15 cellular contexts compared by ENCODE assay signal in genomic region chr12:104122298-104122697, GRCh38. TPM values are rescaled to one million over a fixed set of nuclear protein-coding genes. Genes with fewer than 3 reads are reported as not detected.
DNase-seq lines count a peak whose midpoint lies in the region; ATAC-seq and TF ChIP-seq lines count a peak whose summit lies in the region.
"Had no signal": no experiment of that assay in that cellular context is flagged by ENCODE, and none has a peak within 500 bp of the region (broad histone marks: within the 10 kb centered on the region; RNA-seq: fewer than 3 reads in every experiment).

No MANE protein-coding gene starts in this region.

- H2BK120ac ChIP-seq in IMR-90 (ENCODE audit: low read depth, low read length): peak overlapping the region; percentile 70

- H3K18ac ChIP-seq in IMR-90 (ENCODE audit: low read depth, low read length): 0 out of 2 replicates have a peak overlapping the region, but pooled peaks have one; percentile 28

- H4K5ac ChIP-seq in IMR-90 (ENCODE audit: low read depth, low read length): peak overlapping the region; percentile 73; the same call in 1 of the 2 replicates

- peak overlapping the region; percentile 72 for H3K23ac ChIP-seq in IMR-90 (ENCODE audit: low read depth, low read length)

- TF ChIP-seq POLR2A in IMR-90 (IDR thresholded peaks at IDR 0.05; ENCODE audit: low read depth, low read length): no peak

- peaks cover 3 to 30% of the 10 kb centered on the region in 2 experiments; a peak in 3 of 4 replicates for H3K79me1 ChIP-seq in IMR-90 (ENCODE audit: low read depth in 1 of 2, low read length in 2 of 2)

- H3K4me1 ChIP-seq in GM23248 (ENCODE audit: insufficient read depth): peaks cover 35% of the 10 kb centered on the region
- peaks cover 6% of the 10 kb centered on the region for H3K4me1 ChIP-seq in IMR-90 (ENCODE audit: control insufficient read depth, insufficient read depth, low read length)
- no peaks in the 10 kb centered on the region for H3K4me1 ChIP-seq in endodermal cell (ENCODE audit: control insufficient read depth, insufficient read depth, low read length)
- H3K4me1 ChIP-seq in neural progenitor cell: no peaks in the 10 kb centered on the region

- peak overlapping the region; percentile 77 for H3K4ac ChIP-seq in IMR-90 (ENCODE audit: low read depth, low read length)

- in situ Hi-C loops in GM23248 (cut with MboI): no loop called here
- in situ Hi-C loops in IMR-90 (cut with MboI; ENCODE audit: low sequenced_read_pairs): no loop called here

- H2AK5ac ChIP-seq in IMR-90 (ENCODE audit: low read depth, low read length): peak overlapping the region; percentile 81; the same call in 1 of the 2 replicates

- POLR2A ChIA-PET in IMR-90 (lab: Charles Lee; ENCODE audit: unreplicated experiment) (no interaction called here), T-cell (lab: Charles Lee) (no interaction called here)

- H3K79me2 ChIP-seq in GM23248 (ENCODE audit: insufficient read depth) (peaks cover 37% of the 10 kb centered on the region), neural progenitor cell (ENCODE audit: low read depth) (no peaks in the 10 kb centered on the region)

- H3K4me1 Mint-ChIP-seq in endodermal cell (no peaks in the 10 kb centered on the region), neural progenitor cell (no peaks in the 10 kb centered on the region), T-cell (peaks cover 0 to 6% (median 2%) of the 10 kb centered on the region in 3 donors)

- WGBS in GM23248 (ENCODE audit: low coverage in 1 of 2, low lambda C conversion rate in 2 of 2, missing lambda C conversion rate in 2 of 2), 2 experiments: 96 to 98% methylated on average over 9 of the region's 9 CpGs
- 87% methylated on average over 5 of the region's 9 CpGs; no CpG with 5 or more reads in 1 of the 2 experiments for WGBS in IMR-90 (ENCODE audit: extremely low coverage in 2 of 2, insufficient read length in 1 of 2), 2 experiments
- WGBS in endodermal cell (ENCODE audit: insufficient coverage in 1 of 2, insufficient read length in 1 of 2), 2 experiments: 90 to 91% methylated on average over 8 to 9 of the region's 9 CpGs

- no TSS peak for BruUV-seq in IMR-90 (replicated peaks; lab: Mats Ljungman, UMichigan)

- H2BK20ac ChIP-seq in IMR-90 (ENCODE audit: low read depth, low read length): peak overlapping the region; percentile 79

- peak overlapping the region; percentile 27 for H3K14ac ChIP-seq in IMR-90 (replicated peaks; ENCODE audit: low read depth, low read length)

- H3K27ac Mint-ChIP-seq in endodermal cell (no peak overlapping the region), neural progenitor cell (no peak overlapping the region), T-cell (no peak overlapping the region)
- H3K27ac Mint-ChIP-seq: CD4-positive, alpha-beta T cell had no signal

- no peaks in the 10 kb centered on the region for H3K9me3 Mint-ChIP-seq in endodermal cell
- no peaks in the 10 kb centered on the region for H3K9me3 Mint-ChIP-seq in neural progenitor cell
- H3K9me3 Mint-ChIP-seq in T-cell: no peaks in the 10 kb centered on the region
- H3K9me3 Mint-ChIP-seq: CD4-positive, alpha-beta T cell had no signal

- H3K4me3 ChIP-seq in GM23248 (no peak overlapping the region), IMR-90 (ENCODE audit: insufficient read depth, low read depth, low read length) (no peak overlapping the region), endodermal cell (ENCODE audit: low read length) (no peak overlapping the region), neural progenitor cell (no peak overlapping the region)

- H2AFZ ChIP-seq in GM23248 (no peak overlapping the region), IMR-90 (replicated peaks; ENCODE audit: low read length, poor library complexity) (no peak overlapping the region), neural progenitor cell (replicated peaks) (no peak overlapping the region)

- DNase-seq in GM23248: no peak
- DNase-seq in IMR-90: no peak
- peak; percentile 56 for DNase-seq in endodermal cell
- peak; percentile 15 for DNase-seq in neural progenitor cell (ENCODE audit: low spot score)
- DNase-seq in T-cell: no peak
- DNase-seq: AML-193; Caco-2; CD4-positive, alpha-beta T cell; GF-D8; HCEC 1CT had no signal

- peak overlapping the region in 1 of 2 experiments; percentile 71; a peak in 2 of 4 replicates for H4K8ac ChIP-seq in IMR-90 (ENCODE audit: low read depth in 2 of 2, low read length in 2 of 2)

- no peaks in the 10 kb centered on the region for H3K9me2 ChIP-seq in GM23248 (ENCODE audit: insufficient read depth)

- peaks cover 67% of the 10 kb centered on the region for H3K36me3 Mint-ChIP-seq in endodermal cell (ENCODE audit: low read depth)
- H3K36me3 Mint-ChIP-seq in neural progenitor cell: peaks cover 28% of the 10 kb centered on the region
- peaks cover 47% of the 10 kb centered on the region for H3K36me3 Mint-ChIP-seq in T-cell

- peaks cover 55% of the 10 kb centered on the region for H3K36me3 ChIP-seq in GM23248 (ENCODE audit: low read depth)
- peaks cover 23% of the 10 kb centered on the region for H3K36me3 ChIP-seq in IMR-90 (ENCODE audit: control insufficient read depth, insufficient read depth, low read length)
- H3K36me3 ChIP-seq in endodermal cell (ENCODE audit: control insufficient read depth, insufficient read depth, low read length): peaks cover 76% of the 10 kb centered on the region
- H3K36me3 ChIP-seq in neural progenitor cell: peaks cover 58% of the 10 kb centered on the region

- H4K20me1 ChIP-seq in GM23248 (ENCODE audit: insufficient read depth): no peaks in the 10 kb centered on the region
- H4K20me1 ChIP-seq in IMR-90 (ENCODE audit: insufficient read depth, low read length): no peaks in the 10 kb centered on the region
- peaks cover 10% of the 10 kb centered on the region for H4K20me1 ChIP-seq in neural progenitor cell (ENCODE audit: low read depth)

- no peak for TF ChIP-seq CTCF in IMR-90 (conservative IDR thresholded peaks at IDR 0.05; ENCODE audit: low read depth, low read length)
- TF ChIP-seq CTCF in endodermal cell (conservative IDR thresholded peaks at IDR 0.05): no peak
- TF ChIP-seq CTCF in neural progenitor cell (IDR thresholded peaks at IDR 0.05): no peak

- peak overlapping the region; percentile 74; the same call in 1 of the 3 replicates for H2BK15ac ChIP-seq in IMR-90 (ENCODE audit: low read depth, low read length)

- H3K27me3 ChIP-seq in GM23248 (replicated peaks; ENCODE audit: insufficient read depth) (no peaks in the 10 kb centered on the region), IMR-90 (ENCODE audit: control insufficient read depth, insufficient read depth, low read length) (no peaks in the 10 kb centered on the region), endodermal cell (ENCODE audit: control insufficient read depth, insufficient read depth, low read length, poor library complexity, severe bottlenecking) (no peaks in the 10 kb centered on the region), neural progenitor cell (no peaks in the 10 kb centered on the region)

- peaks cover 3% of the 10 kb centered on the region; the same call in 1 of the 2 replicates for H3K9me1 ChIP-seq in IMR-90 (ENCODE audit: insufficient read depth, low read length)

- ATAC-seq in IMR-90 (ENCODE audit: low read depth) (no peak), T-cell (replicated peaks in 1 of 4) (no peak), GM19452 (IDR thresholded peaks at IDR 0.05; ENCODE audit: unreplicated experiment) (no peak), HG03354 (IDR thresholded peaks at IDR 0.05; ENCODE audit: poor library complexity, severe bottlenecking, unreplicated experiment) (no peak), HG03520 (IDR thresholded peaks at IDR 0.05; ENCODE audit: unreplicated experiment) (no peak)

- intact Hi-C loops in IMR-90 (cut with micrococcal nuclease): no loop called here

- no peak overlapping the region for H3K4me2 ChIP-seq in GM23248 (ENCODE audit: unreplicated experiment)
- H3K4me2 ChIP-seq in IMR-90 (ENCODE audit: low read depth, low read length): no peak overlapping the region
- H3K4me2 ChIP-seq in neural progenitor cell: no peak overlapping the region
- H3K4me2 ChIP-seq: KMS-11 had no signal

- H4K91ac ChIP-seq in IMR-90 (ENCODE audit: insufficient read depth, low read depth, low read length): peak overlapping the region; percentile 25

- no peak for TF ChIP-seq RAD21 in IMR-90 (IDR thresholded peaks at IDR 0.05; ENCODE audit: low read length)

- H3K56ac ChIP-seq in IMR-90 (ENCODE audit: extremely low read depth, insufficient read depth, low read length): no peak overlapping the region

- H3F3A ChIP-seq in GM23248 (ENCODE audit: insufficient read depth) (peaks cover 54% of the 10 kb centered on the region), neural progenitor cell (ENCODE audit: low read depth) (no peaks in the 10 kb centered on the region)

- dilution Hi-C loops in IMR-90 (cut with HindIII; ENCODE audit: low sequenced_read_pairs, unreplicated experiment): no loop called here

- H3K9ac ChIP-seq in GM23248: no peak overlapping the region
- H3K9ac ChIP-seq in IMR-90 (ENCODE audit: low read depth, low read length): no peak overlapping the region
- no peak overlapping the region for H3K9ac ChIP-seq in endodermal cell (ENCODE audit: extremely low read depth, low read length, poor library complexity, severe bottlenecking)
- no peak overlapping the region for H3K9ac ChIP-seq in neural progenitor cell
- H3K9ac ChIP-seq: KMS-11 had no signal

- CTCF ChIA-PET in IMR-90 (lab: Yijun Ruan, JAX) (interaction anchor here (1.0 kb wide), 1 partner anchor 13 kb away, joined by 3 read pairs; no protein-coding TSS in a partner anchor), T-cell (lab: Charles Lee) (interaction anchor here in 1 of 2 donors (1.5 kb wide), 1 partner anchor 13 kb away, joined by 5 read pairs; no protein-coding TSS in a partner anchor)

- peak overlapping the region; percentile 52 for H2AK9ac ChIP-seq in IMR-90 (replicated peaks; ENCODE audit: low read depth, low read length, poor library complexity)

- H3K9me3 ChIP-seq in GM23248 (ENCODE audit: low read depth) (no peaks in the 10 kb centered on the region), IMR-90 (ENCODE audit: control insufficient read depth, insufficient read depth, low read length) (no peaks in the 10 kb centered on the region), endodermal cell (ENCODE audit: control insufficient read depth, low read length) (no peaks in the 10 kb centered on the region), neural progenitor cell (ENCODE audit: low read depth) (no peaks in the 10 kb centered on the region)
- H3K9me3 ChIP-seq: Caco-2 had no signal

- peak overlapping the region; percentile 99 for H2BK5ac ChIP-seq in IMR-90 (ENCODE audit: low read depth, low read length, poor library complexity, severe bottlenecking)

- H3K4me3 Mint-ChIP-seq in endodermal cell: no peak overlapping the region
- no peak overlapping the region for H3K4me3 Mint-ChIP-seq in neural progenitor cell
- H3K4me3 Mint-ChIP-seq in T-cell: no peak overlapping the region
- H3K4me3 Mint-ChIP-seq: CD4-positive, alpha-beta T cell had no signal

- H3K27ac ChIP-seq in GM23248: peak overlapping the region; percentile 39
- peak overlapping the region; percentile 69 for H3K27ac ChIP-seq in IMR-90 (ENCODE audit: insufficient read depth, low read length)
- H3K27ac ChIP-seq in endodermal cell (ENCODE audit: low read depth, low read length): no peak overlapping the region
- no peak overlapping the region for H3K27ac ChIP-seq in neural progenitor cell
- H3K27ac ChIP-seq: C4-2B, KMS-11 had no signal

- H3K27me3 Mint-ChIP-seq in endodermal cell (ENCODE audit: insufficient read depth): no peaks in the 10 kb centered on the region
- H3K27me3 Mint-ChIP-seq in neural progenitor cell (ENCODE audit: insufficient read depth, low read depth): no peaks in the 10 kb centered on the region
- no peaks in the 10 kb centered on the region for H3K27me3 Mint-ChIP-seq in T-cell
- H3K27me3 Mint-ChIP-seq: CD4-positive, alpha-beta T cell had no signal

RNA-seq across cellular contexts. Expression of gene NFYB, which starts 15.7 kb away (rescaled TPM):
- total RNA-seq in GM23248 (2014; rRNA removed; shearing (Covaris generic)): 31.5 and 42.2 TPM in 2 replicates
- polyA plus RNA-seq in GM23248 (2016; fragmentation: Nextera tagmentation; extraction: Ambion mirVana) (35.0 and 37.1 TPM in 2 replicates), IMR-90 (2012; rRNA removed) (19.8 and 28.4 TPM in 2 replicates)
- total RNA-seq in IMR-90 (2012; rRNA removed) (22.2 and 31.4 TPM in 2 replicates), endodermal cell (10 to 100 TPM; 31.2 to 36.3 TPM), neural progenitor cell (ENCODE audit: low replicate concordance) (64.2 and 100 TPM in 2 replicates), T-cell (10 to 100 TPM; 15.6 to 23.7 (median 22.3) TPM)
- polyA plus RNA-seq in IMR-90 (2012; cell fraction: cytosol; rRNA removed): 4.2 and 8.0 TPM in 2 replicates
- 3.5 and 32.9 TPM in 2 replicates for polyA plus RNA-seq in IMR-90 (2012; cell fraction: nucleus; rRNA removed; ENCODE audit: low replicate concordance)
- polyA plus RNA-seq in endodermal cell (2013, experiment 1 of 2): 58.2 TPM
- 56.8 TPM for polyA plus RNA-seq in endodermal cell (2013, experiment 2 of 2)

RNA-seq across cellular contexts. Expression of gene HCFC2, which starts 58.0 kb away (rescaled TPM):
- total RNA-seq in GM23248 (2014; rRNA removed; shearing (Covaris generic)): 24.0 and 26.8 TPM in 2 replicates
- polyA plus RNA-seq in GM23248 (2016; fragmentation: Nextera tagmentation; extraction: Ambion mirVana): 16.6 and 16.9 TPM in 2 replicates
- 33.3 and 34.2 TPM in 2 replicates for total RNA-seq in IMR-90 (2012; rRNA removed)
- polyA plus RNA-seq in IMR-90 (2012; rRNA removed): 10.7 and 12.0 TPM in 2 replicates
- polyA plus RNA-seq in IMR-90 (2012; cell fraction: cytosol; rRNA removed): 2.1 and 2.8 TPM in 2 replicates
- 3.9 and 35.5 TPM in 2 replicates for polyA plus RNA-seq in IMR-90 (2012; cell fraction: nucleus; rRNA removed; ENCODE audit: low replicate concordance)
- 1 to 10 TPM; 2.2 to 3.4 TPM for total RNA-seq in endodermal cell
- polyA plus RNA-seq in endodermal cell (2013, experiment 1 of 2): 7.0 TPM
- polyA plus RNA-seq in endodermal cell (2013, experiment 2 of 2): 6.9 TPM
- 4.2 and 4.6 TPM in 2 replicates for total RNA-seq in neural progenitor cell (ENCODE audit: low replicate concordance)
- 10 to 100 TPM; 13.9 to 16.9 (median 14.9) TPM for total RNA-seq in T-cell

Comparison
In these comparisons a context has a peak if more than half of its experiments do, and no peak if none do; other contexts are left out.
1. DNase-seq: peak in endodermal cell (single experiment) and neural progenitor cell (single experiment); none in GM23248 (single experiment), IMR-90 (single experiment) and T-cell (0 of 34).
2. H3K27ac ChIP-seq: peak in GM23248 (single experiment) and IMR-90 (single experiment); none in endodermal cell (single experiment) and neural progenitor cell (single experiment).